In genomic region chr1:85054664-85055063, GRCh38 we compare ENCODE assay signal across 34 cellular contexts. TPM values are rescaled to one million over a fixed set of nuclear protein-coding genes. Genes with fewer than 3 reads are reported as not detected.
"Had no signal": no experiment of that assay in that cellular context is flagged by ENCODE, and none has a peak within 500 bp of the region (broad histone marks: within the 10 kb centered on the region; RNA-seq: fewer than 3 reads in every experiment).

No MANE protein-coding gene starts in this region.

- H2AFZ ChIP-seq: hepatocyte had no signal

- H3K4me3 ChIP-seq: adrenal gland, body of pancreas, esophagus squamous epithelium, gastroesophageal sphincter, heart right ventricle, hepatocyte had no signal

- H3K36me3 ChIP-seq: adrenal gland, esophagus squamous epithelium, gastroesophageal sphincter, heart right ventricle had no signal

- H3K27me3 ChIP-seq: adrenal gland, body of pancreas had no signal

- DNase-seq: activated B cell treated with CpG ODN at 0.5 μM for 24 hours; activated CD4-positive, alpha-beta T cell treated with anti-CD3 and anti-CD28 coated beads for 48 hours; activated CD4-positive, alpha-beta T cell treated with anti-CD3 and anti-CD28 coated beads, Interleukin-2, amount 50 U/mL, for 1 hour; activated CD4-positive, alpha-beta T cell treated with anti-CD3 and anti-CD28 coated beads, Interleukin-2, amount 50 U/mL, for 48 hours; activated CD8-positive, alpha-beta memory T cell treated with anti-CD3 and anti-CD28 coated beads for 24 hours; activated CD8-positive, alpha-beta T cell treated with anti-CD3 and anti-CD28 coated beads for 36 hours; activated effector memory CD4-positive, alpha-beta T cell treated with anti-CD3 and anti-CD28 coated beads, Interleukin-2, amount 50 U/mL, for 16 hours; activated naive CD4-positive, alpha-beta T cell treated with anti-CD3 and anti-CD28 coated beads for 36 hours; activated naive CD8-positive, alpha-beta T cell treated with anti-CD3 and anti-CD28 coated beads for 36 hours; activated naive CD8-positive, alpha-beta T cell treated with anti-CD3 and anti-CD28 coated beads, Interleukin-2, amount 50 U/mL, for 24 hours; activated T-cell treated with anti-CD3 and anti-CD28 coated beads, Interleukin-2, amount 50 U/mL, for 48 hours; adrenal gland; amygdala; aorta; body of pancreas; caudate nucleus; cortex of kidney; dermis blood vessel endothelial cell; effector CD4-positive, alpha-beta T cell; effector memory CD8-positive, alpha-beta T cell; esophagus squamous epithelium; foreskin melanocyte; heart right ventricle; T-helper 2 cell had no signal

- H3K4me1 ChIP-seq: esophagus squamous epithelium, gastroesophageal sphincter, heart right ventricle had no signal

- H3K36me3 Mint-ChIP-seq: activated naive CD4-positive, alpha-beta T cell treated with anti-CD3 and anti-CD28 coated beads, Interleukin-2, amount 50 U/mL, for 24 hours; activated naive CD8-positive, alpha-beta T cell treated with anti-CD3 and anti-CD28 coated beads for 36 hours had no signal

- H3K27ac ChIP-seq: adrenal gland, body of pancreas, epithelial cell of prostate, esophagus squamous epithelium, gastroesophageal sphincter, heart right ventricle, hepatocyte had no signal

- H3K4me2 ChIP-seq: hepatocyte had no signal

- H3K9me3 Mint-ChIP-seq: activated B cell treated with CpG ODN at 0.5 μM for 24 hours; activated CD8-positive, alpha-beta T cell treated with anti-CD3 and anti-CD28 coated beads for 36 hours; activated naive CD4-positive, alpha-beta T cell treated with anti-CD3 and anti-CD28 coated beads for 36 hours; activated naive CD4-positive, alpha-beta T cell treated with anti-CD3 and anti-CD28 coated beads, Interleukin-2, amount 50 U/mL, for 24 hours; activated naive CD8-positive, alpha-beta T cell treated with anti-CD3 and anti-CD28 coated beads for 36 hours; activated naive CD8-positive, alpha-beta T cell treated with anti-CD3 and anti-CD28 coated beads, Interleukin-2, amount 50 U/mL, for 24 hours; activated T-helper 1 cell treated with anti-CD3 and anti-CD28 coated beads, Interleukin-12 subunit alpha, Interleukin-12 subunit beta, Interleukin-2, Interleukin-4 antibody, amounts not matched to agents 30 ng/mL and 10 ng/mL and 1 ng/mL, durations not matched to agents 14 hours and 24 hours and 36 hours; activated T-helper 2 cell treated with anti-CD3 and anti-CD28 coated beads, Interferon-gamma antibody, Interleukin-2, Interleukin-4, amounts not matched to agents 10 μg/mL and 5 μg/mL and 100 μg/mL, durations not matched to agents 14 hours and 24 hours and 36 hours; effector memory CD8-positive, alpha-beta T cell had no signal

- H3K27ac Mint-ChIP-seq: activated B cell treated with CpG ODN at 0.5 μM for 24 hours; activated CD8-positive, alpha-beta T cell treated with anti-CD3 and anti-CD28 coated beads for 36 hours; activated naive CD4-positive, alpha-beta T cell treated with anti-CD3 and anti-CD28 coated beads for 36 hours; activated naive CD4-positive, alpha-beta T cell treated with anti-CD3 and anti-CD28 coated beads, Interleukin-2, amount 50 U/mL, for 24 hours; activated naive CD8-positive, alpha-beta T cell treated with anti-CD3 and anti-CD28 coated beads for 36 hours; activated naive CD8-positive, alpha-beta T cell treated with anti-CD3 and anti-CD28 coated beads, Interleukin-2, amount 50 U/mL, for 24 hours; activated T-helper 1 cell treated with anti-CD3 and anti-CD28 coated beads, Interleukin-12 subunit alpha, Interleukin-12 subunit beta, Interleukin-2, Interleukin-4 antibody, amounts not matched to agents 30 ng/mL and 10 ng/mL and 1 ng/mL, durations not matched to agents 14 hours and 24 hours and 36 hours; activated T-helper 2 cell treated with anti-CD3 and anti-CD28 coated beads, Interferon-gamma antibody, Interleukin-2, Interleukin-4, amounts not matched to agents 10 μg/mL and 5 μg/mL and 100 μg/mL, durations not matched to agents 14 hours and 24 hours and 36 hours; effector memory CD8-positive, alpha-beta T cell had no signal

- H3K9me3 ChIP-seq: adrenal gland, body of pancreas, esophagus squamous epithelium, gastroesophageal sphincter, heart right ventricle had no signal

- ATAC-seq: activated CD4-positive, CD25-positive, alpha-beta regulatory T cell treated with anti-CD3 and anti-CD28 coated beads, Interleukin-2, amount 50 U/mL, for 24 hours; activated CD8-positive, alpha-beta T cell treated with anti-CD3 and anti-CD28 coated beads for 36 hours; activated naive CD8-positive, alpha-beta T cell treated with anti-CD3 and anti-CD28 coated beads, Interleukin-2, amount 50 U/mL, for 24 hours; body of pancreas; effector memory CD8-positive, alpha-beta T cell; gastroesophageal sphincter; heart right ventricle had no signal

- H3K79me2 ChIP-seq: hepatocyte had no signal

- H3K4me3 Mint-ChIP-seq: activated B cell treated with CpG ODN at 0.5 μM for 24 hours; activated CD8-positive, alpha-beta T cell treated with anti-CD3 and anti-CD28 coated beads for 36 hours; activated naive CD4-positive, alpha-beta T cell treated with anti-CD3 and anti-CD28 coated beads for 36 hours; activated naive CD4-positive, alpha-beta T cell treated with anti-CD3 and anti-CD28 coated beads, Interleukin-2, amount 50 U/mL, for 24 hours; activated naive CD8-positive, alpha-beta T cell treated with anti-CD3 and anti-CD28 coated beads for 36 hours; activated naive CD8-positive, alpha-beta T cell treated with anti-CD3 and anti-CD28 coated beads, Interleukin-2, amount 50 U/mL, for 24 hours; activated T-helper 1 cell treated with anti-CD3 and anti-CD28 coated beads, Interleukin-12 subunit alpha, Interleukin-12 subunit beta, Interleukin-2, Interleukin-4 antibody, amounts not matched to agents 30 ng/mL and 10 ng/mL and 1 ng/mL, durations not matched to agents 14 hours and 24 hours and 36 hours; effector memory CD8-positive, alpha-beta T cell had no signal

RNA-seq across cellular contexts. Expression of gene MCOLN3, which starts 6.4 kb away (rescaled TPM):
- total RNA-seq: chondrocyte, dermis blood vessel endothelial cell, endothelial cell of umbilical vein, glomerular endothelial cell had no signal

RNA-seq across cellular contexts. Expression of gene MCOLN2, which starts 57.8 kb away (rescaled TPM):
- total RNA-seq: body of pancreas, chondrocyte, dermis blood vessel endothelial cell, endothelial cell of umbilical vein, glomerular endothelial cell had no signal
